19 cellular contexts compared by ENCODE assay signal in genomic region chr11:80958966-80959365, GRCh38.
"Had no signal": no experiment of that assay in that cellular context is flagged by ENCODE, and none has a peak within 500 bp of the region (broad histone marks: within the 10 kb centered on the region; RNA-seq: fewer than 3 reads in every experiment).

No MANE protein-coding gene starts in this region.

- ATAC-seq: activated CD4-positive, CD25-positive, alpha-beta regulatory T cell treated with anti-CD3 and anti-CD28 coated beads, Interleukin-2, amount 50 U/mL, for 24 hours; left colon had no signal

- H3K27me3 ChIP-seq: cardiac muscle cell, heart left ventricle, sigmoid colon, testis, uterus had no signal

- H3K9me3 ChIP-seq: heart left ventricle, sigmoid colon, testis, uterus had no signal

- DNase-seq: activated CD4-positive, alpha-beta T cell treated with anti-CD3 and anti-CD28 coated beads, Interleukin-2, amount 10 ng/mL, durations not matched to agents 7 days and 5 days; activated naive CD4-positive, alpha-beta T cell; activated T-cell treated with anti-CD3 and anti-CD28 coated beads, Interleukin-2, amount 50 U/mL, for 24 hours; effector CD4-positive, alpha-beta T cell; heart left ventricle; left colon; naive B cell; occipital lobe; posterior cingulate gyrus; sigmoid colon; stimulated activated CD4-positive, alpha-beta T cell treated with anti-CD3 and anti-CD28 coated beads, Interleukin-4, amount 100 ng/mL, for 1 hour; stimulated activated naive CD4-positive, alpha-beta T cell; SW 1271; testis; trophoblast cell; uterus had no signal

- H3K27ac ChIP-seq: cardiac muscle cell, heart left ventricle, sigmoid colon, testis, uterus, VCaP had no signal

- H3K36me3 ChIP-seq: cardiac muscle cell, heart left ventricle, sigmoid colon, uterus had no signal

- H3K4me1 ChIP-seq: heart left ventricle, sigmoid colon, testis, uterus had no signal

- H3K4me3 ChIP-seq: cardiac muscle cell, heart left ventricle, sigmoid colon, testis, uterus had no signal
